Comparison of ENCODE assay signal across 11 cellular contexts in the genomic region with DNA sequence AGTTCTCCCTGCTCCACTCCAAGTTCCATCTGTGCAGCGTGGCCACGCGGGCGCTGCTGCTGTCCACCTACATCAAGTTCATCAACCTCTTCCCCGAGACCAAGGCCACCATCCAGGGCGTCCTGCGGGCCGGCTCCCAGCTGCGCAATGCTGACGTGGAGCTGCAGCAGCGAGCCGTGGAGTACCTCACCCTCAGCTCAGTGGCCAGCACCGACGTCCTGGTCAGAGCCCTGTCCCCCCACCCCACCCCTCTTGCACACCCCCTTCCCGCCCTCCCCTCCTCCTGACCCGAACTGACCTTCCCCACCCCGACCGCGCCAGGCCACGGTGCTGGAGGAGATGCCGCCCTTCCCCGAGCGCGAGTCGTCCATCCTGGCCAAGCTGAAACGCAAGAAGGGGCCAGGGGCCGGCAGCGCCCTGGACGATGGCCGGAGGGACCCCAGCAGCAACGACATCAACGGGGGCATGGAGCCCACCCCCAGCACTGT. TPM values are rescaled to one million over a fixed set of nuclear protein-coding genes. Genes with fewer than 3 reads are reported as not detected.
A peak's percentile ranks its signal among the peaks of the same experiment; 100 is the strongest.
DNase-seq lines count a peak whose midpoint lies in the region; ATAC-seq and TF ChIP-seq lines count a peak whose summit lies in the region.
"Had no signal": no experiment of that assay in that cellular context is flagged by ENCODE, and none has a peak within 500 bp of the region (broad histone marks: within the 10 kb centered on the region; RNA-seq: fewer than 3 reads in every experiment).

No MANE protein-coding gene starts in this region.

- TF ChIP-seq CTCF in astrocyte of the spinal cord (IDR thresholded peaks at IDR 0.05; ENCODE audit: low read depth, low read length) (no peak), heart right ventricle (IDR thresholded peaks at IDR 0.05) (no peak)

- no peak overlapping the region for H3K27ac ChIP-seq in BLaER1
- H3K27ac ChIP-seq in heart right ventricle = peak overlapping the region in 8 of 10 donors; percentile 25 to 67 (median 59)
- H3K27ac ChIP-seq in rectal smooth muscle tissue (ENCODE audit: low read depth, low read length) = no peak overlapping the region

- H3K9me3 ChIP-seq in BLaER1 (no peaks in the 10 kb centered on the region), heart right ventricle (no peaks in the 10 kb centered on the region)

- H3K27me3 ChIP-seq in BLaER1 = no peaks in the 10 kb centered on the region
- H3K27me3 ChIP-seq in heart right ventricle = no peaks in the 10 kb centered on the region
- no peaks in the 10 kb centered on the region for H3K27me3 ChIP-seq in rectal smooth muscle tissue (ENCODE audit: control insufficient read depth, insufficient read depth, low read length)

- H3K4me1 ChIP-seq in BLaER1 (peaks cover 14% of the 10 kb centered on the region), heart right ventricle (peaks cover 0 to 18% (median 5%) of the 10 kb centered on the region in 9 donors), rectal smooth muscle tissue (ENCODE audit: control insufficient read depth, insufficient read depth, low read length) (no peaks in the 10 kb centered on the region)

- peak overlapping the region; percentile 66; the same call in 1 of the 2 replicates for H3K4me2 ChIP-seq in BLaER1

- in situ Hi-C loops in astrocyte of the spinal cord (cut with HindIII; ENCODE audit: low sequenced_read_pairs) = no loop called here

- no peaks in the 10 kb centered on the region for H4K20me1 ChIP-seq in BLaER1

- intact Hi-C loops in heart right ventricle (cut with DNase I) = loop anchor here in 2 of 10 donors (5.0 to 10.0 kb wide), 2 partner anchors 114 to 117 kb away; a partner anchor contains a TSS

- 79 to 83% methylated on average over 25 to 32 of the region's 32 CpGs for WGBS in heart right ventricle, 2 donors

- H3K36me3 ChIP-seq in BLaER1 = peaks cover 93% of the 10 kb centered on the region
- H3K36me3 ChIP-seq in heart right ventricle = peaks cover 0 to 100% (median 48%) of the 10 kb centered on the region in 9 donors
- peaks cover 21% of the 10 kb centered on the region for H3K36me3 ChIP-seq in rectal smooth muscle tissue (ENCODE audit: control insufficient read depth, insufficient read depth, low read length)

- H3K9ac ChIP-seq in BLaER1 = no peak overlapping the region
- H3K9ac ChIP-seq in rectal smooth muscle tissue (ENCODE audit: low read length) = no peak overlapping the region

- DNase-seq in astrocyte of the spinal cord (ENCODE audit: low read depth, low spot score) (no peak), heart right ventricle (no peak), ecto neural progenitor cell (ENCODE audit: low spot score) (no peak), activated T-cell treated with anti-CD3 and anti-CD28 coated beads for 4 hours (no peak)
- no peak for DNase-seq in activated CD8-positive, alpha-beta memory T cell treated with anti-CD3 and anti-CD28 coated beads, Interleukin-2, amount 50 U/mL, for 48 hours
- DNase-seq: activated CD4-positive, alpha-beta T cell treated with anti-CD3 and anti-CD28 coated beads for 1 hour had no signal

- H3K4me3 ChIP-seq in BLaER1 (no peak overlapping the region), astrocyte of the spinal cord (ENCODE audit: low read depth, low read length) (peak overlapping the region; percentile 3), heart right ventricle (peak overlapping the region in 9 of 10 donors; percentile 12 to 53 (median 41)), rectal smooth muscle tissue (ENCODE audit: low read length) (peak overlapping the region; percentile 82)

- ATAC-seq in heart right ventricle = peak in 2 of 8 donors; percentile 4 to 8
- no peak for ATAC-seq in GM18909 (IDR thresholded peaks at IDR 0.05; ENCODE audit: poor library complexity, unreplicated experiment)
- ATAC-seq: activated T-helper 17 cell treated with anti-CD3 and anti-CD28 coated beads, Interleukin-2, amount 50 U/mL, for 72 hours had no signal

RNA-seq across cellular contexts. Expression of a gene that starts 11.6 kb away (rescaled TPM):
- total RNA-seq in heart right ventricle = 10 to 100 TPM; 11.4 to 20.8 (median 14.4) TPM
- 10 to 100 TPM; 16.4 to 24.1 TPM for polyA plus RNA-seq in heart right ventricle

RNA-seq across cellular contexts. Expression of a gene that starts 16.6 kb away (rescaled TPM):
- 100 to 1,000 TPM in 1 of 10 donors, 10 to 100 TPM in 9; 39.7 to 110 (median 54.9) TPM for total RNA-seq in heart right ventricle
- polyA plus RNA-seq in heart right ventricle = 100 to 1,000 TPM in 1 of 2 donors, 10 to 100 TPM in 1; 39.5 to 149 TPM

RNA-seq across cellular contexts. Expression of a gene that starts 34.6 kb away (rescaled TPM):
- 100 to 1,000 TPM in 1 of 10 donors, 10 to 100 TPM in 9; 56.0 to 108 (median 62.6) TPM for total RNA-seq in heart right ventricle
- polyA plus RNA-seq in heart right ventricle = 10 to 100 TPM; 36.1 to 96.3 TPM

RNA-seq across cellular contexts. Expression of a gene that starts 38.3 kb away (rescaled TPM):
- under 1 TPM in 8 of 10 donors, not detected in 2; 0.15 to 0.80 (median 0.36) TPM for total RNA-seq in heart right ventricle
- polyA plus RNA-seq in heart right ventricle = 1 to 10 TPM in 1 of 2 donors, under 1 TPM in 1; 0.64 to 3.4 TPM
- total RNA-seq: progenitor cell of endocrine pancreas had no signal

RNA-seq across cellular contexts. Expression of a gene that starts 49.5 kb away (rescaled TPM):
- 100 to 1,000 TPM in 3 of 10 donors, 10 to 100 TPM in 7; 67.8 to 137 (median 90.0) TPM for total RNA-seq in heart right ventricle
- polyA plus RNA-seq in heart right ventricle = 100 to 1,000 TPM; 107 to 220 TPM

Comparison
In these comparisons a context has a peak if more than half of its experiments do, and no peak if none do; other contexts are left out.
1. H3K27ac ChIP-seq: peak in heart right ventricle (8 of 10); none in BLaER1 (single experiment) and rectal smooth muscle tissue (single experiment).